In the genomic region with DNA sequence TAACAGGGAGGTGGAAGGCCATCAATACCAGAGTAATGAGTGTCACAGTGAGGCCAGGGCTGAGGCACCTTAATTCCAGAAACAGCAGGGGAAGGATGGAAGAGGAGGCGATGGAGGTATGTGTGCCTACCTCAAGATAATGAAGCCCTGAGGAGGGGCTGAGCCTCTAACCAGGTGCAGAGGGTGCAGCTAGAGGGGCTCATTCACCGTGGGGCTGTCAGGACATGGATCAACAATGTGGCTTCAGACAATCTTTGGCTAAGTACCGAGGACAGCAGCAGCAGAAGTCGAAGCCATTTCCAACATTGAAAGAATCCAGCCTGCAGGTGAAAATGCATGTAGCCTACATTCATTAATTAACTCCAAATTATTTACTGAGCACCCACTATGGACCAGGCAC, we compare ENCODE assay signal across 4 cellular contexts.
TF ChIP-seq lines count a peak whose summit lies in the region.

No MANE protein-coding gene starts in this region.

TF ChIP-seq in A549, 52 proteins besides CTCF, POLR2A, EP300 and RAD21:
- TF ChIP-seq, protein P1, sequence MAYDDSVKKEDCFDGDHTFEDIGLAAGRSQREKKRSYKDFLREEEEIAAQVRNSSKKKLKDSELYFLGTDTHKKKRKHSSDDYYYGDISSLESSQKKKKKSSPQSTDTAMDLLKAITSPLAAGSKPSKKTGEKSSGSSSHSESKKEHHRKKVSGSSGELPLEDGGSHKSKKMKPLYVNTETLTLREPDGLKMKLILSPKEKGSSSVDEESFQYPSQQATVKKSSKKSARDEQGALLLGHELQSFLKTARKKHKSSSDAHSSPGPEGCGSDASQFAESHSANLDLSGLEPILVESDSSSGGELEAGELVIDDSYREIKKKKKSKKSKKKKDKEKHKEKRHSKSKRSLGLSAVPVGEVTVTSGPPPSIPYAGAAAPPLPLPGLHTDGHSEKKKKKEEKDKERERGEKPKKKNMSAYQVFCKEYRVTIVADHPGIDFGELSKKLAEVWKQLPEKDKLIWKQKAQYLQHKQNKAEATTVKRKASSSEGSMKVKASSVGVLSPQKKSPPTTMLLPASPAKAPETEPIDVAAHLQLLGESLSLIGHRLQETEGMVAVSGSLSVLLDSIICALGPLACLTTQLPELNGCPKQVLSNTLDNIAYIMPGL (CRISPR knock-in tag; IDR thresholded peaks at IDR 0.05; ENCODE audit: borderline replicate concordance): no peak
- TF ChIP-seq FOXS1 (CRISPR knock-in tag; IDR thresholded peaks at IDR 0.05): no peak
- TF ChIP-seq, protein P2, sequence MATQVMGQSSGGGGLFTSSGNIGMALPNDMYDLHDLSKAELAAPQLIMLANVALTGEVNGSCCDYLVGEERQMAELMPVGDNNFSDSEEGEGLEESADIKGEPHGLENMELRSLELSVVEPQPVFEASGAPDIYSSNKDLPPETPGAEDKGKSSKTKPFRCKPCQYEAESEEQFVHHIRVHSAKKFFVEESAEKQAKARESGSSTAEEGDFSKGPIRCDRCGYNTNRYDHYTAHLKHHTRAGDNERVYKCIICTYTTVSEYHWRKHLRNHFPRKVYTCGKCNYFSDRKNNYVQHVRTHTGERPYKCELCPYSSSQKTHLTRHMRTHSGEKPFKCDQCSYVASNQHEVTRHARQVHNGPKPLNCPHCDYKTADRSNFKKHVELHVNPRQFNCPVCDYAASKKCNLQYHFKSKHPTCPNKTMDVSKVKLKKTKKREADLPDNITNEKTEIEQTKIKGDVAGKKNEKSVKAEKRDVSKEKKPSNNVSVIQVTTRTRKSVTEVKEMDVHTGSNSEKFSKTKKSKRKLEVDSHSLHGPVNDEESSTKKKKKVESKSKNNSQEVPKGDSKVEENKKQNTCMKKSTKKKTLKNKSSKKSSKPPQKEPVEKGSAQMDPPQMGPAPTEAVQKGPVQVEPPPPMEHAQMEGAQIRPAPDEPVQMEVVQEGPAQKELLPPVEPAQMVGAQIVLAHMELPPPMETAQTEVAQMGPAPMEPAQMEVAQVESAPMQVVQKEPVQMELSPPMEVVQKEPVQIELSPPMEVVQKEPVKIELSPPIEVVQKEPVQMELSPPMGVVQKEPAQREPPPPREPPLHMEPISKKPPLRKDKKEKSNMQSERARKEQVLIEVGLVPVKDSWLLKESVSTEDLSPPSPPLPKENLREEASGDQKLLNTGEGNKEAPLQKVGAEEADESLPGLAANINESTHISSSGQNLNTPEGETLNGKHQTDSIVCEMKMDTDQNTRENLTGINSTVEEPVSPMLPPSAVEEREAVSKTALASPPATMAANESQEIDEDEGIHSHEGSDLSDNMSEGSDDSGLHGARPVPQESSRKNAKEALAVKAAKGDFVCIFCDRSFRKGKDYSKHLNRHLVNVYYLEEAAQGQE (IDR thresholded peaks at IDR 0.05): 0 out of 2 replicates have a peak, but pooled peaks have one; percentile 22

TF ChIP-seq in Ishikawa, 13 proteins besides CTCF, POLR2A, EP300 and RAD21 (continued from another document):
- TF ChIP-seq, protein P2 (IDR thresholded peaks at IDR 0.05; ENCODE audit: low read depth): peak; percentile 60

TF ChIP-seq in GM12878, 131 proteins besides CTCF, POLR2A, EP300 and RAD21:
- TF ChIP-seq, protein P3, sequence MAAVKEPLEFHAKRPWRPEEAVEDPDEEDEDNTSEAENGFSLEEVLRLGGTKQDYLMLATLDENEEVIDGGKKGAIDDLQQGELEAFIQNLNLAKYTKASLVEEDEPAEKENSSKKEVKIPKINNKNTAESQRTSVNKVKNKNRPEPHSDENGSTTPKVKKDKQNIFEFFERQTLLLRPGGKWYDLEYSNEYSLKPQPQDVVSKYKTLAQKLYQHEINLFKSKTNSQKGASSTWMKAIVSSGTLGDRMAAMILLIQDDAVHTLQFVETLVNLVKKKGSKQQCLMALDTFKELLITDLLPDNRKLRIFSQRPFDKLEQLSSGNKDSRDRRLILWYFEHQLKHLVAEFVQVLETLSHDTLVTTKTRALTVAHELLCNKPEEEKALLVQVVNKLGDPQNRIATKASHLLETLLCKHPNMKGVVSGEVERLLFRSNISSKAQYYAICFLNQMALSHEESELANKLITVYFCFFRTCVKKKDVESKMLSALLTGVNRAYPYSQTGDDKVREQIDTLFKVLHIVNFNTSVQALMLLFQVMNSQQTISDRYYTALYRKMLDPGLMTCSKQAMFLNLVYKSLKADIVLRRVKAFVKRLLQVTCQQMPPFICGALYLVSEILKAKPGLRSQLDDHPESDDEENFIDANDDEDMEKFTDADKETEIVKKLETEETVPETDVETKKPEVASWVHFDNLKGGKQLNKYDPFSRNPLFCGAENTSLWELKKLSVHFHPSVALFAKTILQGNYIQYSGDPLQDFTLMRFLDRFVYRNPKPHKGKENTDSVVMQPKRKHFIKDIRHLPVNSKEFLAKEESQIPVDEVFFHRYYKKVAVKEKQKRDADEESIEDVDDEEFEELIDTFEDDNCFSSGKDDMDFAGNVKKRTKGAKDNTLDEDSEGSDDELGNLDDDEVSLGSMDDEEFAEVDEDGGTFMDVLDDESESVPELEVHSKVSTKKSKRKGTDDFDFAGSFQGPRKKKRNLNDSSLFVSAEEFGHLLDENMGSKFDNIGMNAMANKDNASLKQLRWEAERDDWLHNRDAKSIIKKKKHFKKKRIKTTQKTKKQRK (IDR thresholded peaks at IDR 0.05; ENCODE audit: low read depth, low read length): no peak
- TF ChIP-seq, protein P2 (IDR thresholded peaks at IDR 0.05; ENCODE audit: low read depth, low read length): peak; percentile 67; the same call in 1 of the 2 replicates

TF ChIP-seq in neural cell, 6 proteins besides CTCF, POLR2A, EP300 and RAD21 (continued from another document):
- TF ChIP-seq, protein P2 (IDR thresholded peaks at IDR 0.05; ENCODE audit: borderline replicate concordance): no peak
- no peak for TF ChIP-seq TAF1 (IDR thresholded peaks at IDR 0.05; ENCODE audit: low read depth)
- TF ChIP-seq MXI1 (conservative IDR thresholded peaks at IDR 0.05; ENCODE audit: poor library complexity, severe bottlenecking): no peak
- no peak for TF ChIP-seq EZH2 (IDR thresholded peaks at IDR 0.05; ENCODE audit: borderline replicate concordance, insufficient read depth, low read length, poor library complexity, severe bottlenecking)
